Comparison of ENCODE assay signal across 8 cellular contexts in genomic region chr5:141349917-141350619, GRCh38. TPM values are rescaled to one million over a fixed set of nuclear protein-coding genes. Genes with fewer than 3 reads are reported as not detected.
DNase-seq lines count a peak whose midpoint lies in the region; ATAC-seq and TF ChIP-seq lines count a peak whose summit lies in the region.

TSS of gene PCDHGB1 (plus strand) at chr5:141350099. CDS start at chr5:141350261, 162 bp downstream.

- H3K27me3 Mint-ChIP-seq in MCF 10A (ENCODE audit: insufficient read depth, unreplicated experiment) (no peaks in the 10 kb centered on the region), endodermal cell (ENCODE audit: insufficient read depth) (peaks cover 1% of the 10 kb centered on the region), naive B cell (peaks cover 55 to 87% (median 73%) of the 10 kb centered on the region in 3 donors)

- POLR2A ChIA-PET in MCF 10A (lab: Yijun Ruan, JAX) (no interaction called here), SK-N-SH (lab: Yijun Ruan, JAX) (no interaction called here)

- H2AFZ ChIP-seq in SK-N-SH (ENCODE audit: low read depth): 0 out of 2 replicates have a peak within 1 kb of the TSS, but pooled peaks have one; percentile 32

- ATAC-seq in naive B cell (ENCODE audit: low read depth in 2 of 2) (peak in 1 of 2 donors; percentile 28), GM21619 (IDR thresholded peaks at IDR 0.05; ENCODE audit: unreplicated experiment) (no peak)

- TF ChIP-seq CTCF in MCF 10A (IDR thresholded peaks at IDR 0.05; ENCODE audit: unreplicated experiment) (peak; percentile 29), breast epithelium (IDR thresholded peaks at IDR 0.05) (peak in 1 of 3 donors; percentile 35), SK-N-SH (IDR thresholded peaks at IDR 0.05) (peak; percentile 39), endodermal cell (conservative IDR thresholded peaks at IDR 0.05) (peak; percentile 84)

- H3K79me2 ChIP-seq in SK-N-SH (ENCODE audit: insufficient read depth): no peaks in the 10 kb centered on the region

- CTCF ChIA-PET in MCF 10A (lab: Yijun Ruan, JAX) (interaction anchor here (0.6 to 1.7 kb wide), 7 partner anchors 12 to 214 kb away, joined by 3 to 6 read pairs (median 3); partner anchors contain the start of gene PCDHGA2), SK-N-SH (lab: Yijun Ruan, JAX) (interaction anchor here (0.5 to 2.7 kb wide), 9 partner anchors 14 to 217 kb away, joined by 3 to 13 read pairs (median 3); partner anchors contain the start of genes PCDHB9 and PCDHGB7)

- TF ChIP-seq EP300 in SK-N-SH (IDR thresholded peaks at IDR 0.05; ENCODE audit: borderline replicate concordance in 1 of 2, low read depth in 1 of 2, low read length in 1 of 2): no peak

- H3K27me3 ChIP-seq in breast epithelium (peaks cover 0 to 3% of the 10 kb centered on the region in 2 donors), HUES48 (ENCODE audit: control insufficient read depth, insufficient read depth, low read length) (no peaks in the 10 kb centered on the region), SK-N-SH (ENCODE audit: insufficient read depth) (no peaks in the 10 kb centered on the region), endodermal cell (ENCODE audit: control insufficient read depth, insufficient read depth, low read length, poor library complexity, severe bottlenecking) (no peaks in the 10 kb centered on the region)

- H3K36me3 ChIP-seq in breast epithelium (no peaks in the 10 kb centered on the region), HUES48 (ENCODE audit: control insufficient read depth, insufficient read depth, low read length) (no peaks in the 10 kb centered on the region), SK-N-SH (replicated peaks in 1 of 2; ENCODE audit: control insufficient read depth in 1 of 2, insufficient read depth in 2 of 2, low read length in 1 of 2) (no peaks in the 10 kb centered on the region), endodermal cell (ENCODE audit: control insufficient read depth, insufficient read depth, low read length) (no peaks in the 10 kb centered on the region)

- intact Hi-C loops in MCF 10A (cut with micrococcal nuclease) (no loop called here), breast epithelium (cut with DNase I; ENCODE audit: low total_unique reads) (loop anchor here (2.0 kb wide), 1 partner anchor 29 kb away; no protein-coding TSS in a partner anchor)

- peaks cover 63 to 89% of the 10 kb centered on the region in 2 donors for H3K9me3 ChIP-seq in breast epithelium
- peaks cover 39% of the 10 kb centered on the region for H3K9me3 ChIP-seq in HUES48 (ENCODE audit: control insufficient read depth, insufficient read depth, low read length)
- no peaks in the 10 kb centered on the region; the same call in 1 of the 2 replicates for H3K9me3 ChIP-seq in SK-N-SH
- H3K9me3 ChIP-seq in endodermal cell (ENCODE audit: control insufficient read depth, low read length): peaks cover 72% of the 10 kb centered on the region

- H3K4me1 Mint-ChIP-seq in MCF 10A (ENCODE audit: insufficient read depth, unreplicated experiment): no peaks in the 10 kb centered on the region
- H3K4me1 Mint-ChIP-seq in endodermal cell: no peaks in the 10 kb centered on the region
- peaks cover 0 to 6% (median 0%) of the 10 kb centered on the region in 3 donors for H3K4me1 Mint-ChIP-seq in naive B cell

- no TSS peak for BruUV-seq in MCF 10A (replicated peaks; lab: Mats Ljungman, UMichigan)

- no peaks in the 10 kb centered on the region for H3F3A ChIP-seq in SK-N-SH (replicated peaks; ENCODE audit: insufficient read depth)

- H3K27ac ChIP-seq in breast epithelium (no peak within 1 kb of the TSS), HUES48 (ENCODE audit: low read depth, low read length) (no peak within 1 kb of the TSS), SK-N-SH (ENCODE audit: low read depth in 2 of 2, low read length in 1 of 2) (no peak within 1 kb of the TSS), endodermal cell (ENCODE audit: low read depth, low read length) (no peak within 1 kb of the TSS)

- H3K9me2 ChIP-seq in SK-N-SH: no peaks in the 10 kb centered on the region

- DNase-seq in MCF 10A (ENCODE audit: unreplicated experiment) (peak; percentile 58), breast epithelium (ENCODE audit: low spot score in 2 of 2) (no peak), SK-N-SH (peak; percentile 63), endodermal cell (peak; percentile 89), naive B cell (no peak), ureter (ENCODE audit: low spot score) (no peak)

- peak; percentile 44 for TF ChIP-seq RAD21 in SK-N-SH (IDR thresholded peaks at IDR 0.05; ENCODE audit: low read length)

- no peaks in the 10 kb centered on the region for H3K36me3 Mint-ChIP-seq in MCF 10A (ENCODE audit: insufficient read depth, unreplicated experiment)
- peaks cover 56% of the 10 kb centered on the region for H3K36me3 Mint-ChIP-seq in endodermal cell (ENCODE audit: low read depth)
- H3K36me3 Mint-ChIP-seq in naive B cell: peaks cover 10 to 37% of the 10 kb centered on the region in 2 donors

- H4K20me1 ChIP-seq in SK-N-SH (ENCODE audit: insufficient read depth): no peaks in the 10 kb centered on the region

- peak within 1 kb of the TSS in 1 of 3 donors; percentile 45 for H3K4me3 ChIP-seq in breast epithelium
- H3K4me3 ChIP-seq in HUES48 (ENCODE audit: low read depth, low read length): peak within 1 kb of the TSS; percentile 27; the same call in 1 of the 2 replicates
- H3K4me3 ChIP-seq in SK-N-SH (ENCODE audit: low read depth in 2 of 2, low read length in 1 of 2): peak within 1 kb of the TSS in 1 of 2 experiments; percentile 6; a peak in 1 of 4 replicates
- H3K4me3 ChIP-seq in endodermal cell (ENCODE audit: low read length): peak within 1 kb of the TSS; percentile 4

- TF ChIP-seq POLR2A in breast epithelium (IDR thresholded peaks at IDR 0.05): no peak

- H3K27ac Mint-ChIP-seq in MCF 10A (ENCODE audit: low read depth, unreplicated experiment): no peak within 1 kb of the TSS
- no peak within 1 kb of the TSS for H3K27ac Mint-ChIP-seq in endodermal cell
- H3K27ac Mint-ChIP-seq in naive B cell: peak within 1 kb of the TSS in 2 of 6 donors; percentile 90 to 94

- H3K9me3 Mint-ChIP-seq in MCF 10A (ENCODE audit: unreplicated experiment): peaks cover 33% of the 10 kb centered on the region
- peaks cover 57% of the 10 kb centered on the region for H3K9me3 Mint-ChIP-seq in endodermal cell
- H3K9me3 Mint-ChIP-seq in naive B cell: peaks cover 18 to 79% (median 36%) of the 10 kb centered on the region in 7 donors

- WGBS in SK-N-SH (ENCODE audit: low lambda C conversion rate): 60% methylated on average over 29 of the region's 29 CpGs
- 80 to 85% methylated on average over 24 to 29 of the region's 29 CpGs for WGBS in endodermal cell (ENCODE audit: insufficient coverage in 1 of 2, insufficient read length in 1 of 2), 2 experiments

- H3K9ac ChIP-seq in HUES48 (ENCODE audit: low read depth, low read length) (no peak within 1 kb of the TSS), SK-N-SH (no peak within 1 kb of the TSS), endodermal cell (ENCODE audit: extremely low read depth, low read length, poor library complexity, severe bottlenecking) (no peak within 1 kb of the TSS)

- H3K4me1 ChIP-seq in breast epithelium (no peaks in the 10 kb centered on the region), HUES48 (ENCODE audit: control insufficient read depth, insufficient read depth, low read length) (no peaks in the 10 kb centered on the region), SK-N-SH (ENCODE audit: control insufficient read depth in 1 of 2, insufficient read depth in 2 of 2, low read depth in 1 of 2, low read length in 1 of 2) (no peaks in the 10 kb centered on the region), endodermal cell (ENCODE audit: control insufficient read depth, insufficient read depth, low read length) (no peaks in the 10 kb centered on the region)

- H3K4me3 Mint-ChIP-seq in MCF 10A (ENCODE audit: unreplicated experiment) (peak within 1 kb of the TSS; percentile 30), endodermal cell (peak within 1 kb of the TSS; percentile 57), naive B cell (peak within 1 kb of the TSS in 5 of 8 donors; percentile 7 to 75 (median 65))

- H3K4me2 ChIP-seq in SK-N-SH: no peak within 1 kb of the TSS

TF ChIP-seq in SK-N-SH, 30 proteins besides CTCF, POLR2A, EP300 and RAD21 (continues in another document):
- no peak for TF ChIP-seq NRF1 (IDR thresholded peaks at IDR 0.05; ENCODE audit: low read depth, low read length)
- no peak for TF ChIP-seq FOXM1 (IDR thresholded peaks at IDR 0.05; ENCODE audit: low read depth)
- no peak for TF ChIP-seq SIN3A (IDR thresholded peaks at IDR 0.05; ENCODE audit: borderline replicate concordance, low read depth, low read length)
- no peak for TF ChIP-seq ELF1 (IDR thresholded peaks at IDR 0.05)
- TF ChIP-seq GATA2 (CRISPR knock-in tag; IDR thresholded peaks at IDR 0.05): no peak
- TF ChIP-seq FOSL2 (IDR thresholded peaks at IDR 0.05; ENCODE audit: borderline replicate concordance, low read depth): no peak
- no peak for TF ChIP-seq TEAD4 (IDR thresholded peaks at IDR 0.05; ENCODE audit: borderline replicate concordance, insufficient read depth)
- no peak for TF ChIP-seq ZBTB33 (IDR thresholded peaks at IDR 0.05; ENCODE audit: borderline replicate concordance, low read depth)
- no peak for TF ChIP-seq CHD2 (IDR thresholded peaks at IDR 0.05; ENCODE audit: low read length, partially characterized antibody)
- TF ChIP-seq MXI1 (IDR thresholded peaks at IDR 0.05; ENCODE audit: low read depth, low read length): no peak
- TF ChIP-seq EZH2phosphoT487 (IDR thresholded peaks at IDR 0.05; ENCODE audit: borderline replicate concordance, low read depth): no peak

RNA-seq across cellular contexts. Expression of gene PCDHGB1, which starts in this region (rescaled TPM):
- total RNA-seq in MCF 10A (2022) (0.19 and 0.59 TPM in 2 replicates), breast epithelium (1 to 10 TPM; 2.7 to 5.9 (median 5.1) TPM), endodermal cell (1 to 10 TPM; 1.4 to 6.6 TPM), ureter (3.0 TPM)
- polyA plus RNA-seq in SK-N-SH (2012; rRNA removed) (0.63 and 0.77 TPM in 2 replicates), naive B cell (ENCODE audit: low read depth in 6 of 6) (not detected)
- polyA plus RNA-seq in SK-N-SH (2012; cell fraction: cytosol; rRNA removed): 0.42 and 0.54 TPM in 2 replicates
- 0.61 and 0.93 TPM in 2 replicates for polyA plus RNA-seq in SK-N-SH (2012; cell fraction: nucleus; rRNA removed)
- polyA plus RNA-seq in endodermal cell (2013, experiment 1 of 2): 1.1 TPM
- 0.91 TPM for polyA plus RNA-seq in endodermal cell (2013, experiment 2 of 2)

Comparison
In these comparisons a context has a peak if more than half of its experiments do, and no peak if none do; other contexts are left out.
1. Peak in DNase-seq in MCF 10A; RNA of the gene not detected or under 1 TPM.
2. Peak in DNase-seq in SK-N-SH; RNA of the gene not detected or under 1 TPM.